In the genomic region with DNA sequence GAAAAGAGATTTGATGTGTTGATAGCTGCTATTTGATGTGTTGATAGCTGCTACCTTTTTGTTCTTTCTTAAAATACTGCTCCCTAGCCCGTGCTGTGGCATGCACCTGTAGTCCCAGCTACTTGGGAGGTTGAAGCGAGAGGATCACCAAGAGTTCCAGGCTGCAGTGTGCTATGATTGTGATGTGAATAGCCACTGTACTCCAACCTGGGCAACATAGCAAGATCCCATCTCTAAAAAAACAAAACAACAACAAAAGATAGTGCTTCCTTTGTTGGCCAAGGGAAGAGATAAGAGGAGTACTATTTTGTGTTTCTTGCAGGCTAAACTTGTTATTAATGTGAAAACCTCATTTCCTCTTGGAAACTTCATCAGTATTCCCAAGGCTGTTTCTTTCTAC, we compare ENCODE assay signal across 9 cellular contexts. TPM values are rescaled to one million over a fixed set of nuclear protein-coding genes. Genes with fewer than 3 reads are reported as not detected.
"Had no signal": no experiment of that assay in that cellular context is flagged by ENCODE, and none has a peak within 500 bp of the region (broad histone marks: within the 10 kb centered on the region; RNA-seq: fewer than 3 reads in every experiment).

No MANE protein-coding gene starts in this region.

- FAIRE-seq: H1, H54, HTR-8/SVneo had no signal

- H3K9me3 Mint-ChIP-seq: GM23338, H9, HFFc6, IgD-negative memory B cell had no signal

- H3K36me3 Mint-ChIP-seq: IgD-negative memory B cell had no signal

- ATAC-seq: GM23338 had no signal

- H3K27ac Mint-ChIP-seq: GM23338, H9, HFFc6 had no signal

- H3K4me3 ChIP-seq: GM23338 had no signal

- H2AFZ ChIP-seq: GM23338 had no signal

- DNase-seq: H9, HCEC 1CT, HFFc6, KG1 had no signal

- H3K27me3 Mint-ChIP-seq: IgD-negative memory B cell had no signal

- H3K4me2 ChIP-seq: GM23338 had no signal

- H3K4me3 Mint-ChIP-seq: GM23338, H9, HFFc6, IgD-negative memory B cell had no signal

RNA-seq across cellular contexts. Expression of a gene that starts 25.9 kb away (rescaled TPM):
- total RNA-seq: GM23338, H1, H9 had no signal
- polyA plus RNA-seq: GM23338, H1, IgD-negative memory B cell had no signal
